Comparison of ENCODE assay signal across 8 cellular contexts in the genomic region with DNA sequence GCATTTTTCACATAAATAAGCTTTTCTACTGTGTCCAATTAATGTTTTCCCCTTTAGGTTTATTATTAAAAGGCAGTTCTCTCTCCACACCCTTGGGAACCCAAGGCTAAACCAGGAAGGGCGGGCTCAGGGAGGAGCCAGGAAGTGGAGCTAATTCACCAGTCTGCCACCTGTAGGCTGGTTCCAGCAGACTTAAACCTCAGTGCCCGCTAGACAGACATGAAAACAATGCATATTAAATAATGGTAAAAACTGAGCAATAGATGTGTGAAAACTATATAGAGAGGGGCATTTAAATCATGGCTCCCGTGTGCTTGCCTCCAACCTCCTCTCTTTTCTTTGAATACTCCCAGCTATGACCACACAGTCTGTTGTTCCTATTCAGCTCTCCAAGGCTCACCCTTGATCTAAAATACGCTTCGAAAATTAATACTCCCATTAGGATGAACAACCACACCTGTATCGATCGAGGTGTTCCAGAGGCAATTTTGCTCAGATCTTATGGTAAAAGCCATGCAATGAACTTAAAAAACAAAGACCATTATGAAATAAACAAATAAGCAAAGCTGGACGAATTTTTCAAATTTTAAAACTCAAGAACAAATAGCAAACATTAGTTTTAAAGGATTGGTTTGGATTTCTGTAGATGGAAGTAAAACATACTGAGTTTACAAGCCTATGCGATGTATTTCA.
A peak's percentile ranks its signal among the peaks of the same experiment; 100 is the strongest.
DNase-seq lines count a peak whose midpoint lies in the region; ATAC-seq, FAIRE-seq and TF ChIP-seq lines count a peak whose summit lies in the region.

No MANE protein-coding gene starts in this region.

- FAIRE-seq in small intestine (lab: Jason Lieb, UNC): no peak

- H3K4me1 ChIP-seq in foreskin keratinocyte (no peaks in the 10 kb centered on the region), small intestine (ENCODE audit: control insufficient read depth in 2 of 2, insufficient read depth in 1 of 2, low read depth in 1 of 2, low read length in 1 of 2) (peaks cover 0 to 4% of the 10 kb centered on the region in 2 donors)

- H3K4me1 Mint-ChIP-seq in activated T-cell treated with anti-CD3 and anti-CD28 coated beads, Interleukin-2, amount 50 U/mL, for 24 hours (ENCODE audit: low read depth): peaks cover 8% of the 10 kb centered on the region

- H3K9me3 Mint-ChIP-seq in activated T-cell treated with anti-CD3 and anti-CD28 coated beads, Interleukin-2, amount 50 U/mL, for 24 hours: peaks cover 2% of the 10 kb centered on the region

- H3K36me3 ChIP-seq in small intestine (ENCODE audit: control insufficient read depth in 2 of 2, insufficient read depth in 2 of 2, low read length in 2 of 2): no peaks in the 10 kb centered on the region

- no peak overlapping the region for H3K4me3 ChIP-seq in small intestine (ENCODE audit: low read depth in 1 of 2, low read length in 2 of 2)

- ATAC-seq in foreskin keratinocyte: peak; percentile 76
- ATAC-seq in GM21528 (IDR thresholded peaks at IDR 0.05; ENCODE audit: low FRiP score, unreplicated experiment): no peak

- peaks cover 55% of the 10 kb centered on the region for H3K27me3 ChIP-seq in foreskin keratinocyte
- H3K27me3 ChIP-seq in small intestine (ENCODE audit: control insufficient read depth in 2 of 2, insufficient read depth in 2 of 2, low read length in 2 of 2): peaks cover 0 to 14% of the 10 kb centered on the region in 2 donors

- no peak for DNase-seq in activated T-cell treated with anti-CD3 and anti-CD28 coated beads, Interleukin-2, amount 50 U/mL, for 24 hours
- DNase-seq in activated T-cell treated with anti-CD3 and anti-CD28 coated beads for 4 hours (no peak), NCI-H510A treated with DMSO at 0.1 percent for 48 hours (lab: John Stamatoyannopoulos, UW) (peak; percentile 67), foreskin keratinocyte (peak; percentile 12 to 32), small intestine (peak; percentile 83), SKM-1 (lab: John Stamatoyannopoulos, UW; ENCODE audit: unreplicated experiment) (no peak)
- no peak for DNase-seq in activated CD4-positive, alpha-beta T cell treated with anti-CD3 and anti-CD28 coated beads, Interleukin-2, amount 50 U/mL, for 4 hours

- H3K27ac ChIP-seq in foreskin keratinocyte (no peak overlapping the region), small intestine (ENCODE audit: low read depth in 1 of 2, low read length in 1 of 2) (no peak overlapping the region)

- peaks cover 75% of the 10 kb centered on the region for H3K27me3 Mint-ChIP-seq in activated T-cell treated with anti-CD3 and anti-CD28 coated beads, Interleukin-2, amount 50 U/mL, for 24 hours

- H3K9me3 ChIP-seq in small intestine (ENCODE audit: control insufficient read depth, low read depth): no peaks in the 10 kb centered on the region

- no peak overlapping the region for H3K27ac Mint-ChIP-seq in activated T-cell treated with anti-CD3 and anti-CD28 coated beads, Interleukin-2, amount 50 U/mL, for 24 hours

- TF ChIP-seq CTCF in foreskin keratinocyte (conservative IDR thresholded peaks at IDR 0.05): peak; percentile 55

- peak overlapping the region; percentile 48 for H3K4me3 Mint-ChIP-seq in activated T-cell treated with anti-CD3 and anti-CD28 coated beads, Interleukin-2, amount 50 U/mL, for 24 hours

- no peaks in the 10 kb centered on the region for H3K36me3 Mint-ChIP-seq in activated T-cell treated with anti-CD3 and anti-CD28 coated beads, Interleukin-2, amount 50 U/mL, for 24 hours (ENCODE audit: low read depth)

- 17 to 45% (median 22%) methylated on average over 9 of the region's 9 CpGs for WGBS in small intestine, 3 donors

Comparison
In these comparisons a context has a peak if more than half of its experiments do, and no peak if none do; other contexts are left out.
1. DNase-seq: peak in NCI-H510A treated with DMSO at 0.1 percent for 48 hours (single experiment), foreskin keratinocyte (2 of 2) and small intestine (single experiment); none in activated T-cell treated with anti-CD3 and anti-CD28 coated beads, Interleukin-2, amount 50 U/mL, for 24 hours (single experiment), activated T-cell treated with anti-CD3 and anti-CD28 coated beads for 4 hours (single experiment), activated CD4-positive, alpha-beta T cell treated with anti-CD3 and anti-CD28 coated beads, Interleukin-2, amount 50 U/mL, for 4 hours (0 of 2) and SKM-1 (single experiment).